In genomic region chr2:155748126-155748525, GRCh38 we compare ENCODE assay signal across 16 cellular contexts.
DNase-seq lines count a peak whose midpoint lies in the region; ATAC-seq and TF ChIP-seq lines count a peak whose summit lies in the region.
"Had no signal": no experiment of that assay in that cellular context is flagged by ENCODE, and none has a peak within 500 bp of the region (broad histone marks: within the 10 kb centered on the region; RNA-seq: fewer than 3 reads in every experiment).

No MANE protein-coding gene starts in this region.

- H4K8ac ChIP-seq in neuronal stem cell (ENCODE audit: low read depth, low read length): no peak overlapping the region

- no CpG with 5 or more reads among the region's 4 CpGs for WGBS in neuronal stem cell (ENCODE audit: extremely low coverage in 2 of 2, insufficient read length in 2 of 2, insufficient replicate concordance in 1 of 2), 2 donors

- H2AFZ ChIP-seq in neuronal stem cell (ENCODE audit: low read length): peak overlapping the region; percentile 40

- no peak overlapping the region for H3K4me3 ChIP-seq in neuronal stem cell (ENCODE audit: low read length in 2 of 2)
- H3K4me3 ChIP-seq: HAP-1 had no signal

- intact Hi-C loops in Right ventricle myocardium superior (cut with DNase I): no loop called here

- peak overlapping the region; percentile 32 for H2BK5ac ChIP-seq in neuronal stem cell (ENCODE audit: low read length)

- H3K27ac ChIP-seq in neuronal stem cell (replicated peaks; ENCODE audit: low read length) (no peak overlapping the region), foreskin keratinocyte (no peak overlapping the region)
- H3K27ac ChIP-seq: C4-2B had no signal

- TF ChIP-seq CTCF in foreskin keratinocyte (conservative IDR thresholded peaks at IDR 0.05): no peak

- H3K79me1 ChIP-seq in neuronal stem cell (ENCODE audit: low read depth, low read length): no peaks in the 10 kb centered on the region

- no peaks in the 10 kb centered on the region for H3K9me3 ChIP-seq in neuronal stem cell (replicated peaks in 1 of 2; ENCODE audit: control insufficient read depth in 2 of 2, insufficient read depth in 1 of 2, low read depth in 1 of 2, low read length in 2 of 2)
- H3K9me3 ChIP-seq: HAP-1 had no signal

- H3K18ac ChIP-seq in neuronal stem cell (ENCODE audit: low read length): peak overlapping the region; percentile 7

- no peak overlapping the region for H3K4ac ChIP-seq in neuronal stem cell (ENCODE audit: low read length)

- no peak overlapping the region for H2BK15ac ChIP-seq in neuronal stem cell (ENCODE audit: low read length)

- H2AK5ac ChIP-seq in neuronal stem cell (ENCODE audit: low read depth, low read length): no peak overlapping the region

- no peak overlapping the region for H3K14ac ChIP-seq in neuronal stem cell (ENCODE audit: low read length)

- no peak overlapping the region for H2BK120ac ChIP-seq in neuronal stem cell (ENCODE audit: low read depth, low read length)

- H3K4me1 ChIP-seq in neuronal stem cell (ENCODE audit: control insufficient read depth in 2 of 2, insufficient read depth in 1 of 2, low read depth in 1 of 2, low read length in 2 of 2) (no peaks in the 10 kb centered on the region), foreskin keratinocyte (no peaks in the 10 kb centered on the region)
- H3K4me1 ChIP-seq: HAP-1 had no signal

- H3K36me3 ChIP-seq in neuronal stem cell (replicated peaks in 1 of 2; ENCODE audit: control insufficient read depth in 2 of 2, insufficient read depth in 2 of 2, low read length in 2 of 2): no peaks in the 10 kb centered on the region
- H3K36me3 ChIP-seq: HAP-1 had no signal

- ATAC-seq in foreskin keratinocyte (no peak), Right ventricle myocardium superior (ENCODE audit: poor library complexity) (no peak)
- ATAC-seq: SK-N-SH treated with all-trans-retinoic acid at 6 μM for 48 hours had no signal

- H3K27me3 ChIP-seq in neuronal stem cell (ENCODE audit: control insufficient read depth in 3 of 3, insufficient read depth in 3 of 3, low read depth in 1 of 3, low read length in 3 of 3) (no peaks in the 10 kb centered on the region), foreskin keratinocyte (no peaks in the 10 kb centered on the region)

- H3K23ac ChIP-seq in neuronal stem cell (ENCODE audit: low read depth, low read length, poor library complexity): no peak overlapping the region

- no peak overlapping the region for H2BK12ac ChIP-seq in neuronal stem cell (ENCODE audit: low read length)

- H4K91ac ChIP-seq in neuronal stem cell (ENCODE audit: low read depth, low read length, poor library complexity): no peak overlapping the region

- DNase-seq in ELF-1 (ENCODE audit: low read depth, low spot score) (peak; percentile 76), NCI-H1694 treated with DMSO at 0.1 percent for 48 hours (lab: John Stamatoyannopoulos, UW) (peak; percentile 54), NCI-H82 (lab: John Stamatoyannopoulos, UW) (peak; percentile 99), neuronal stem cell (ENCODE audit: low spot score) (no peak), foreskin keratinocyte (no peak), kidney tubule cell (ENCODE audit: low spot score) (no peak), Right ventricle myocardium superior (no peak)
- no peak for DNase-seq in stimulated activated CD4-positive, alpha-beta T cell treated with anti-CD3 and anti-CD28 coated beads, Interleukin-4, amount 100 ng/mL, for 1 hour
- DNase-seq: KBM-7, NCI-H1417 treated with DMSO at 0.1 percent for 48 hours, NCI-H2029 treated with DMSO at 0.1 percent for 48 hours, NCI-H2227 treated with DMSO at 0.1 percent for 48 hours, NCI-H774 had no signal

- no peak overlapping the region for H3K4me2 ChIP-seq in neuronal stem cell (ENCODE audit: insufficient read depth, low read length, poor library complexity, severe bottlenecking)

- no peak overlapping the region for H3K9ac ChIP-seq in neuronal stem cell (ENCODE audit: low read depth, low read length, poor library complexity)

Comparison
In these comparisons a context has a peak if more than half of its experiments do, and no peak if none do; other contexts are left out.
1. DNase-seq: peak in ELF-1 (single experiment), NCI-H1694 treated with DMSO at 0.1 percent for 48 hours (single experiment) and NCI-H82 (single experiment); none in neuronal stem cell (single experiment), foreskin keratinocyte (0 of 2), kidney tubule cell (single experiment), stimulated activated CD4-positive, alpha-beta T cell treated with anti-CD3 and anti-CD28 coated beads, Interleukin-4, amount 100 ng/mL, for 1 hour (single experiment) and Right ventricle myocardium superior (single experiment).